ENCODE assay signal across 25 cellular contexts in the genomic region with DNA sequence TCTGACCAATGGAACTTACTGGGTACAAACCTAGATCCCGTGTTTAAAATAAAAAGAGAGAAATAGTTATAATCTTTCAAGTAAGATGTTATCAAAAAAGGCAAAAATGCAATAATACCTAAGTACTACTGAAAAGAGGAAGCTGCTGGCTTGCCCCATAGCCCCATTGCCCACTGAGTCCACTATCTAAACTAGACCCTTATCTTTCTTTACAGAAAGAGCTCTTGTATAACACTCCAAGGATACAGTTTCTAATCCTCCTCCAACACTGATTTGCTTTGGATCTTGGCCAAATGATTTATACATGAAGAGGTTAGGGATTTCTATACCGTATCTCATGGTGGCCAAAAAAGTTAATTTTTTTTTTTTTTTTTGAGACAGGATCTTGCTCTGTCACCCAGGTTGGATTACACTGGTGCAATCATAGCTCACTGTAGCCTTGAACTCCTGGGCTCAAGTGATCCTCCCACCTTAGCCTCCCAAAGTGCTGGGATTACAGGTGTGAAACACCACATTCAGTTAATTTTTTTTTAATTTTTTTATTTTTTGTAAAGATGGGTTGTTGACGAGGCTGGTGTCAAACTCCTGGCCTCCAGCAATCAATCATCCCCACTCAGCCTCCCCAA. TPM values are rescaled to one million over a fixed set of nuclear protein-coding genes. Genes with fewer than 3 reads are reported as not detected.
DNase-seq lines count a peak whose midpoint lies in the region; ATAC-seq and TF ChIP-seq lines count a peak whose summit lies in the region.
"Had no signal": no experiment of that assay in that cellular context is flagged by ENCODE, and none has a peak within 500 bp of the region (broad histone marks: within the 10 kb centered on the region; RNA-seq: fewer than 3 reads in every experiment).

No MANE protein-coding gene starts in this region.

- H3K27me3 Mint-ChIP-seq in natural killer cell (ENCODE audit: low read depth in 2 of 2) (no peaks in the 10 kb centered on the region), type B pancreatic cell (no peaks in the 10 kb centered on the region)
- no peaks in the 10 kb centered on the region for H3K27me3 Mint-ChIP-seq in natural killer cell treated with Interleukin-12 subunit alpha and Interleukin-12 subunit beta and Interleukin-15 and Interleukin-18, amount 100 ng/mL, for 72 hours
- H3K27me3 Mint-ChIP-seq in activated T-helper 17 cell treated with anti-CD3 and anti-CD28 coated beads, Interleukin-2, amount 50 U/mL, for 72 hours, result no peaks in the 10 kb centered on the region
- H3K27me3 Mint-ChIP-seq: progenitor cell of endocrine pancreas; stimulated activated naive CD8-positive, alpha-beta T cell treated with anti-CD3 and anti-CD28 coated beads, Interleukin-15, Interleukin-2, amounts not matched to agents 100 ng/mL and 50 ng/mL, for 24 hours had no signal

- H3K36me3 Mint-ChIP-seq in natural killer cell, result no peaks in the 10 kb centered on the region
- H3K36me3 Mint-ChIP-seq in natural killer cell treated with Interleukin-12 subunit alpha and Interleukin-12 subunit beta and Interleukin-15 and Interleukin-18, amount 100 ng/mL, for 72 hours, result no peaks in the 10 kb centered on the region
- H3K36me3 Mint-ChIP-seq in activated T-helper 17 cell treated with anti-CD3 and anti-CD28 coated beads, Interleukin-2, amount 50 U/mL, for 72 hours (ENCODE audit: low read depth), result no peaks in the 10 kb centered on the region
- H3K36me3 Mint-ChIP-seq in type B pancreatic cell, result peaks cover 7% of the 10 kb centered on the region

- peak overlapping the region; percentile 24 to 76 for H3K27ac Mint-ChIP-seq in natural killer cell
- H3K27ac Mint-ChIP-seq in natural killer cell treated with Interleukin-12 subunit alpha and Interleukin-12 subunit beta and Interleukin-15 and Interleukin-18, amount 100 ng/mL, for 72 hours, result no peak overlapping the region
- H3K27ac Mint-ChIP-seq in activated T-helper 17 cell treated with anti-CD3 and anti-CD28 coated beads, Interleukin-2, amount 50 U/mL, for 72 hours, result no peak overlapping the region
- no peak overlapping the region for H3K27ac Mint-ChIP-seq in type B pancreatic cell
- H3K27ac Mint-ChIP-seq: GM23338; progenitor cell of endocrine pancreas; stimulated activated naive CD8-positive, alpha-beta T cell treated with anti-CD3 and anti-CD28 coated beads, Interleukin-15, Interleukin-2, amounts not matched to agents 100 ng/mL and 50 ng/mL, for 24 hours had no signal

- TF ChIP-seq CTCF in natural killer cell (IDR thresholded peaks at IDR 0.05), result no peak
- TF ChIP-seq CTCF in type B pancreatic cell (conservative IDR thresholded peaks at IDR 0.05), result no peak

- H3K4me3 Mint-ChIP-seq in natural killer cell (no peak overlapping the region), type B pancreatic cell (peak overlapping the region; percentile 21)
- H3K4me3 Mint-ChIP-seq in natural killer cell treated with Interleukin-12 subunit alpha and Interleukin-12 subunit beta and Interleukin-15 and Interleukin-18, amount 100 ng/mL, for 72 hours, result no peak overlapping the region
- H3K4me3 Mint-ChIP-seq in activated T-helper 17 cell treated with anti-CD3 and anti-CD28 coated beads, Interleukin-2, amount 50 U/mL, for 72 hours, result peak overlapping the region; percentile 88
- H3K4me3 Mint-ChIP-seq: GM23338; stimulated activated naive CD8-positive, alpha-beta T cell treated with anti-CD3 and anti-CD28 coated beads, Interleukin-15, Interleukin-2, amounts not matched to agents 100 ng/mL and 50 ng/mL, for 24 hours had no signal

- DNase-seq in natural killer cell (no peak), NAMALWA (ENCODE audit: low spot score) (peak; percentile 7), type B pancreatic cell (ENCODE audit: extremely low spot score, unreplicated experiment) (no peak), left cardiac atrium (no peak), dedifferentiated amniotic fluid mesenchymal stem cell (ENCODE audit: extremely low spot score) (no peak), SHP77 (lab: John Stamatoyannopoulos, UW) (no peak)
- DNase-seq in natural killer cell treated with Interleukin-12 subunit alpha and Interleukin-12 subunit beta and Interleukin-15 and Interleukin-18, amount 100 ng/mL, for 72 hours (ENCODE audit: low spot score), result no peak
- DNase-seq: activated CD4-positive, alpha-beta T cell treated with anti-CD3 and anti-CD28 coated beads, Interleukin-2, amount 50 U/mL, for 1 hour; activated gamma-delta T cell; adrenal gland; caudate nucleus; COR-L47; gastrocnemius medialis; kidney glomerular epithelial cell; mesendoderm; naive thymus-derived CD4-positive, alpha-beta T cell; NCI-H1694; NCI-H510A; SK-N-SH; stimulated activated CD4-positive, alpha-beta T cell treated with anti-CD3 and anti-CD28 coated beads, Interleukin-2, amount 100 ng/mL, for 48 hours; transverse colon had no signal

- H3K4me1 Mint-ChIP-seq in natural killer cell, result peaks cover 33 to 40% of the 10 kb centered on the region in 2 donors
- H3K4me1 Mint-ChIP-seq in natural killer cell treated with Interleukin-12 subunit alpha and Interleukin-12 subunit beta and Interleukin-15 and Interleukin-18, amount 100 ng/mL, for 72 hours (ENCODE audit: low read depth in 2 of 2), result peaks cover 29 to 36% of the 10 kb centered on the region in 2 donors
- peaks cover 23% of the 10 kb centered on the region for H3K4me1 Mint-ChIP-seq in activated T-helper 17 cell treated with anti-CD3 and anti-CD28 coated beads, Interleukin-2, amount 50 U/mL, for 72 hours
- H3K4me1 Mint-ChIP-seq in type B pancreatic cell (ENCODE audit: unreplicated experiment), result peaks cover 28% of the 10 kb centered on the region

- H3K9me3 Mint-ChIP-seq in natural killer cell (no peaks in the 10 kb centered on the region), type B pancreatic cell (no peaks in the 10 kb centered on the region)
- H3K9me3 Mint-ChIP-seq in natural killer cell treated with Interleukin-12 subunit alpha and Interleukin-12 subunit beta and Interleukin-15 and Interleukin-18, amount 100 ng/mL, for 72 hours, result no peaks in the 10 kb centered on the region
- no peaks in the 10 kb centered on the region for H3K9me3 Mint-ChIP-seq in activated T-helper 17 cell treated with anti-CD3 and anti-CD28 coated beads, Interleukin-2, amount 50 U/mL, for 72 hours
- H3K9me3 Mint-ChIP-seq: GM23338; stimulated activated naive CD8-positive, alpha-beta T cell treated with anti-CD3 and anti-CD28 coated beads, Interleukin-15, Interleukin-2, amounts not matched to agents 100 ng/mL and 50 ng/mL, for 24 hours had no signal

- intact Hi-C loops in natural killer cell (cut with micrococcal nuclease) (loop anchor here (5.0 kb wide), 1 partner anchor 185 kb away; a partner anchor contains a TSS), left cardiac atrium (cut with DNase I) (loop anchor here in 1 of 2 donors (10.0 kb wide), 1 partner anchor 93 kb away; a partner anchor contains a TSS)

- ATAC-seq in natural killer cell, result no peak
- ATAC-seq in natural killer cell treated with Interleukin-12 subunit alpha and Interleukin-12 subunit beta and Interleukin-15 and Interleukin-18, amount 100 ng/mL, for 72 hours, result no peak
- ATAC-seq in activated T-helper 17 cell treated with anti-CD3 and anti-CD28 coated beads, Interleukin-2, amount 50 U/mL, for 72 hours (replicated peaks), result no peak
- ATAC-seq in left cardiac atrium, result no peak
- ATAC-seq: gastrocnemius medialis; GM23338; naive thymus-derived CD4-positive, alpha-beta T cell had no signal

RNA-seq across cellular contexts. Expression of a gene that starts 2.6 kb away (rescaled TPM):
- 10 to 100 TPM; 12.3 to 13.0 (median 12.7) TPM for total RNA-seq in natural killer cell
- total RNA-seq in natural killer cell treated with Interleukin-12 subunit alpha and Interleukin-12 subunit beta and Interleukin-15 and Interleukin-18, amount 100 ng/mL, for 72 hours, result 10 to 100 TPM; 10.3 to 12.2 TPM
- total RNA-seq in activated T-helper 17 cell treated with anti-CD3 and anti-CD28 coated beads, Interleukin-2, amount 50 U/mL, for 72 hours, result 10 to 100 TPM in 1 of 2 donors, 1 to 10 TPM in 1; 7.3 to 11.5 TPM
- 13.5 and 23.8 TPM in 2 replicates for total RNA-seq in type B pancreatic cell (ENCODE audit: low replicate concordance)
- total RNA-seq in left cardiac atrium, result 1 to 10 TPM; 6.3 to 6.4 TPM

Comparison
In these comparisons a context has a peak if more than half of its experiments do, and no peak if none do; other contexts are left out.
1. H3K27ac Mint-ChIP-seq: peak in natural killer cell (2 of 2); none in natural killer cell treated with Interleukin-12 subunit alpha and Interleukin-12 subunit beta and Interleukin-15 and Interleukin-18, amount 100 ng/mL, for 72 hours (0 of 2), activated T-helper 17 cell treated with anti-CD3 and anti-CD28 coated beads, Interleukin-2, amount 50 U/mL, for 72 hours (single experiment) and type B pancreatic cell (single experiment).
2. H3K4me3 Mint-ChIP-seq: peak in activated T-helper 17 cell treated with anti-CD3 and anti-CD28 coated beads, Interleukin-2, amount 50 U/mL, for 72 hours (single experiment) and type B pancreatic cell (single experiment); none in natural killer cell (single experiment) and natural killer cell treated with Interleukin-12 subunit alpha and Interleukin-12 subunit beta and Interleukin-15 and Interleukin-18, amount 100 ng/mL, for 72 hours (single experiment).